8 cellular contexts compared by ENCODE assay signal in the genomic region with DNA sequence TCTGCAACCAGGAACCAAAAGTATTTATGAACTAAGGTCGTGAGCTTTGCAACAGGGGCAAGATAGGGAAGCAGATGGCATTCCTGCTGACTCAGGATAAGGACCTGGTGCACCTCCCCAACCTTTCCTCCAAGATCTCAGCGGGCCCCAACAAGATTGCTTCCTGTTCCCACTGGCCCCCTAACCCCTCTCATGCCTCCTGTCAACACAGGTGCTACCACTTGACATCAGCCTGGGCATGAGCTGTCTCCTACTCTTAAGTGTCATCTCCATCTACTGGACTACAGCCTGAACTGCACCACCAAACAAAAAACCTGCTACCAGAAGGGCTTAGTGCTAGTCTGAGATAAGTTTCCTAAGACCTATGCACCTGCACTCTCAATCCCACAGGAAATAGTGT. TPM values are rescaled to one million over a fixed set of nuclear protein-coding genes. Genes with fewer than 3 reads are reported as not detected.
DNase-seq lines count a peak whose midpoint lies in the region; ATAC-seq and TF ChIP-seq lines count a peak whose summit lies in the region.

No MANE protein-coding gene starts in this region.

- TF ChIP-seq CTCF in Loucy (conservative IDR thresholded peaks at IDR 0.05; ENCODE audit: low read length) (peak; percentile 94), WI38 (IDR thresholded peaks at IDR 0.05; ENCODE audit: low read depth, low read length) (peak; percentile 77)

- no peaks in the 10 kb centered on the region for H3K27me3 ChIP-seq in Loucy (ENCODE audit: insufficient read depth, low read length, poor library complexity, severe bottlenecking)

- H3F3A ChIP-seq in Loucy (ENCODE audit: low read depth), result no peaks in the 10 kb centered on the region

- peaks cover 3% of the 10 kb centered on the region; the same call in 1 of the 2 replicates for H3K36me3 ChIP-seq in Loucy (ENCODE audit: insufficient read depth, low read length)

- peaks cover 7% of the 10 kb centered on the region for H3K4me1 ChIP-seq in Loucy (ENCODE audit: insufficient read depth, low read length, poor library complexity, severe bottlenecking)

- no peak overlapping the region for H3K9ac ChIP-seq in Loucy (ENCODE audit: low read depth, low read length, poor library complexity, severe bottlenecking)

- POLR2A ChIA-PET in activated CD4-positive, alpha-beta T cell treated with anti-CD3 and anti-CD28 coated beads, Interleukin-2, amount 10 ng/mL, durations not matched to agents 7 days and 5 days (lab: Charles Lee), result interaction anchor here (0.7 kb wide), 1 partner anchor 752 kb away, joined by 3 read pairs; no protein-coding TSS in a partner anchor

- H3K4me3 ChIP-seq in Loucy (ENCODE audit: low read length, poor library complexity, severe bottlenecking) (no peak overlapping the region), WI38 (ENCODE audit: low read depth, low read length) (no peak overlapping the region)

- peak; percentile 39 for DNase-seq in activated CD4-positive, alpha-beta T cell treated with anti-CD3 and anti-CD28 coated beads, Interleukin-2, amount 10 ng/mL, durations not matched to agents 7 days and 5 days
- DNase-seq in activated CD4-positive, alpha-beta T cell treated with anti-CD3 and anti-CD28 coated beads, Interleukin-2, amount 50 U/mL, for 1 hour, result no peak
- DNase-seq in iris pigment epithelial cell (ENCODE audit: low read depth) (peak; percentile 65), OCI-M2 (lab: John Stamatoyannopoulos, UW; ENCODE audit: unreplicated experiment) (no peak)

- H3K9me3 Mint-ChIP-seq in activated CD4-positive, alpha-beta T cell treated with anti-CD3 and anti-CD28 coated beads, Interleukin-2, amount 10 ng/mL, durations not matched to agents 7 days and 5 days, result peaks cover 13% of the 10 kb centered on the region

- CTCF ChIA-PET in activated CD4-positive, alpha-beta T cell treated with anti-CD3 and anti-CD28 coated beads, Interleukin-2, amount 10 ng/mL, durations not matched to agents 7 days and 5 days (lab: Charles Lee), result interaction anchor here (0.6 to 1.9 kb wide), 5 partner anchors 10 to 379 kb away, joined by 3 to 9 read pairs (median 3); a partner anchor contains a TSS

- no peak overlapping the region for H2AFZ ChIP-seq in Loucy (ENCODE audit: low read length)

- H3K36me3 Mint-ChIP-seq in activated CD4-positive, alpha-beta T cell treated with anti-CD3 and anti-CD28 coated beads, Interleukin-2, amount 10 ng/mL, durations not matched to agents 7 days and 5 days (ENCODE audit: low read depth), result peaks cover 43% of the 10 kb centered on the region

- no peaks in the 10 kb centered on the region for H3K27me3 Mint-ChIP-seq in activated CD4-positive, alpha-beta T cell treated with anti-CD3 and anti-CD28 coated beads, Interleukin-2, amount 10 ng/mL, durations not matched to agents 7 days and 5 days

- H3K9me3 ChIP-seq in Loucy (ENCODE audit: insufficient read depth, low read depth, low read length), result peaks cover 6% of the 10 kb centered on the region; the same call in 1 of the 2 replicates

- ATAC-seq in GM19452 (IDR thresholded peaks at IDR 0.05; ENCODE audit: unreplicated experiment) (no peak), HG02759 (IDR thresholded peaks at IDR 0.05; ENCODE audit: unreplicated experiment) (no peak)

- H3K4me3 Mint-ChIP-seq in activated CD4-positive, alpha-beta T cell treated with anti-CD3 and anti-CD28 coated beads, Interleukin-2, amount 10 ng/mL, durations not matched to agents 7 days and 5 days, result no peak overlapping the region

- no peak overlapping the region for H3K27ac Mint-ChIP-seq in activated CD4-positive, alpha-beta T cell treated with anti-CD3 and anti-CD28 coated beads, Interleukin-2, amount 10 ng/mL, durations not matched to agents 7 days and 5 days

- no peaks in the 10 kb centered on the region for H4K20me1 ChIP-seq in Loucy (ENCODE audit: insufficient read depth, low read length, poor library complexity, severe bottlenecking)

- no peaks in the 10 kb centered on the region for H3K79me2 ChIP-seq in Loucy (ENCODE audit: insufficient read depth, low read length)

- no peaks in the 10 kb centered on the region for H3K9me2 ChIP-seq in Loucy (replicated peaks; ENCODE audit: low read depth, low read length)

- no peak overlapping the region for H3K4me2 ChIP-seq in Loucy (ENCODE audit: low read depth, low read length, poor library complexity, severe bottlenecking)

- peaks cover 2% of the 10 kb centered on the region for H3K4me1 Mint-ChIP-seq in activated CD4-positive, alpha-beta T cell treated with anti-CD3 and anti-CD28 coated beads, Interleukin-2, amount 10 ng/mL, durations not matched to agents 7 days and 5 days

RNA-seq across cellular contexts. Expression of a gene that starts 32.7 kb away (rescaled TPM):
- 10 to 100 TPM; 45.9 to 52.9 TPM for total RNA-seq in activated CD4-positive, alpha-beta T cell treated with anti-CD3 and anti-CD28 coated beads, Interleukin-2, amount 10 ng/mL, durations not matched to agents 7 days and 5 days

RNA-seq across cellular contexts. Expression of a gene that starts 33.0 kb away (rescaled TPM):
- total RNA-seq in activated CD4-positive, alpha-beta T cell treated with anti-CD3 and anti-CD28 coated beads, Interleukin-2, amount 10 ng/mL, durations not matched to agents 7 days and 5 days, result under 1 TPM; 0.15 to 0.17 TPM

Comparison
In these comparisons a context has a peak if more than half of its experiments do, and no peak if none do; other contexts are left out.
1. DNase-seq: peak in activated CD4-positive, alpha-beta T cell treated with anti-CD3 and anti-CD28 coated beads, Interleukin-2, amount 10 ng/mL, durations not matched to agents 7 days and 5 days (single experiment) and iris pigment epithelial cell (single experiment); none in activated CD4-positive, alpha-beta T cell treated with anti-CD3 and anti-CD28 coated beads, Interleukin-2, amount 50 U/mL, for 1 hour (single experiment) and OCI-M2 (single experiment).